8 cellular contexts compared by ENCODE assay signal in the genomic region with DNA sequence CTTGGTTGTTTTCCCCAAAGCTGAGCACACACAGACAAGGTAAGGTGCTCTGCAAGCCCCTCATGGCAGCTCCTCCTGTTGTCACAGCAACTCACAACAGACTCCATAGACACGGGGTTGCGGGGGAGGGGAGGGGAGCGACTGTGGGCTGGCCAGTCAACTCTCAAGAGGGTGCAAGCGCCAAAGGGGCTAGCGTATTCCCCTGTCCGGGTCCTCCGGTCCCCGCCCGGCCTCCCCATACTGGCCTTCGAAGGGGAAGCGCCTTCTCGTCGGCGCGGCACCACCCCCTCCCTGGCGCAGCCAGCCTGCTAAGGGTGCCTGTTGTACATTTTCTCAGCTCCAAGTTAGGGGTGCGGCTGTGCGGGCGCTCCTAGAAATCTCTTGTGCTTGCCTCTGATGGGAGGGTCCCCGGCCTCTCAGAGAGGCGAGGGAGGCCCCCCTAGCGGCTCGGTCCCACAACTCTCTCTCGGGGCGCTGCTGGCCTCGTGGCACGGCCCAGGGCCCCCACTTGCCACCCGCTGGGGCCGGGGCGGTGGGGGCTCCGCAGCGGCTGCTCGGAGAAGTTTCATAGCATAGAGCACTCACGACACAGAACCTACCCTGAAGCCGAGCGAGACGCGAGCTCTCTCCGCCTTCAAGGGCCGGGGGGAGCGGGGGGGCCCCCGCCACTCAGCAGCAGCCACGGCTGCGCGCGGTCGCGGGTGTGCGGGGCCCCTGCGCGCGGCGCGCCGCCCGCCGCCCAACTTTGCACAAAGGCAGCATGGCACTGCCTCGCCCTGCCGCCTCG. TPM values are rescaled to one million over a fixed set of nuclear protein-coding genes. Genes with fewer than 3 reads are reported as not detected.
DNase-seq lines count a peak whose midpoint lies in the region; ATAC-seq and TF ChIP-seq lines count a peak whose summit lies in the region.

No MANE protein-coding gene starts in this region.

- H3K4me3 ChIP-seq in left ventricle myocardium inferior, result peak overlapping the region; percentile 94

- no peaks in the 10 kb centered on the region for H3K9me3 Mint-ChIP-seq in osteocyte (ENCODE audit: unreplicated experiment)

- H3K4me1 ChIP-seq in left ventricle myocardium inferior, result peaks cover 58% of the 10 kb centered on the region

- peak overlapping the region; percentile 97 for H3K27ac Mint-ChIP-seq in osteocyte (ENCODE audit: unreplicated experiment)

- DNase-seq in A172 (ENCODE audit: low spot score) (peak; percentile 52), GM10266 (ENCODE audit: extremely low spot score) (peak; percentile 47), NCI-H774 (lab: John Stamatoyannopoulos, UW) (peak; percentile 62), amygdala (lab: John Stamatoyannopoulos, UW) (peak in 53 of 56 donors; percentile 18 to 92 (median 66)), left ventricle myocardium inferior (peak; percentile 71), osteocyte (ENCODE audit: extremely low spot score, unreplicated experiment) (peak; percentile 88), NOMO-1 treated with DMSO at 0.1 percent for 48 hours (lab: John Stamatoyannopoulos, UW; ENCODE audit: unreplicated experiment) (no peak)

- peaks cover 27% of the 10 kb centered on the region for H3K4me1 Mint-ChIP-seq in osteocyte (ENCODE audit: unreplicated experiment)

- H3K27ac ChIP-seq in left ventricle myocardium inferior (replicated peaks), result peak overlapping the region; percentile 99

- peaks cover 9% of the 10 kb centered on the region for H3K36me3 Mint-ChIP-seq in osteocyte (ENCODE audit: unreplicated experiment)

- no peaks in the 10 kb centered on the region for H3K27me3 Mint-ChIP-seq in osteocyte (ENCODE audit: unreplicated experiment)

- no peaks in the 10 kb centered on the region for H3K9me3 ChIP-seq in left ventricle myocardium inferior (replicated peaks)

- intact Hi-C loops in left ventricle myocardium inferior (cut with micrococcal nuclease), result loop anchor here (10.0 kb wide), 1 partner anchor 1001 kb away; no protein-coding TSS in a partner anchor

- no peaks in the 10 kb centered on the region for H3K27me3 ChIP-seq in left ventricle myocardium inferior (ENCODE audit: low read depth)

- TF ChIP-seq CTCF in GM10266 (IDR thresholded peaks at IDR 0.05; ENCODE audit: control insufficient read depth, insufficient read depth, low read depth, missing control alignments) (no peak), left ventricle myocardium inferior (IDR thresholded peaks at IDR 0.05; ENCODE audit: borderline replicate concordance) (no peak), osteocyte (IDR thresholded peaks at IDR 0.05) (no peak)

- no peaks in the 10 kb centered on the region for H3K36me3 ChIP-seq in left ventricle myocardium inferior

- ATAC-seq in HG02943 (IDR thresholded peaks at IDR 0.05; ENCODE audit: low read depth, unreplicated experiment), result peak; percentile 40

- peak overlapping the region; percentile 87 for H3K4me3 Mint-ChIP-seq in osteocyte (ENCODE audit: unreplicated experiment)

RNA-seq across cellular contexts. Expression of a gene that starts 0.4 kb away (rescaled TPM):
- total RNA-seq in A172 (2014; rRNA removed; shearing (Covaris generic)), result 44.4 and 57.2 TPM in 2 replicates
- total RNA-seq in left ventricle myocardium inferior (16.6 TPM), osteocyte (16.0 and 17.2 TPM in 2 replicates)
